In the genomic region with DNA sequence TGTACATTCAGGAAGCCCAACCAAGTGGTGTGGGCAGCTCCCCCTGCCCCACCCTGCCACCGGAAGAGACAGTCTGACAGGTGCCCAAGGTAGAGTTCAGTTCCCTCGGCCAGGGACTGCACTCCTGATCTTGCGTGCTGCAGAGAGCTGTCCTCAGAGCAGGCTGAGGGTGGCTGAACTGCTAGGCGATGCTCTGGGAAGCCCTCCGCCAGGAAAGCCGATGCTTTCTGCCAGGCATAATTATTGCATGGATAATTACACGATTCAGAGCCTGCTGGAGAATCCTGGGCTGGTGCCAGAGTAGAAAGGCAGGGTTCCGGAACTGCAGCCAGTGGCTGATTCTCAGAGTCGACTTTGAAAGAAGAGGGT, we compare ENCODE assay signal across 16 cellular contexts. TPM values are rescaled to one million over a fixed set of nuclear protein-coding genes. Genes with fewer than 3 reads are reported as not detected.
DNase-seq lines count a peak whose midpoint lies in the region; FAIRE-seq and TF ChIP-seq lines count a peak whose summit lies in the region.
"Had no signal": no experiment of that assay in that cellular context is flagged by ENCODE, and none has a peak within 500 bp of the region (broad histone marks: within the 10 kb centered on the region; RNA-seq: fewer than 3 reads in every experiment).

No MANE protein-coding gene starts in this region.

- no peaks in the 10 kb centered on the region for H3K36me3 Mint-ChIP-seq in astrocyte (ENCODE audit: low read depth, unreplicated experiment)
- H3K36me3 Mint-ChIP-seq in activated CD4-positive, alpha-beta T cell treated with anti-CD3 and anti-CD28 coated beads, Interleukin-2, amount 10 ng/mL, durations not matched to agents 7 days and 5 days (ENCODE audit: low read depth): no peaks in the 10 kb centered on the region

- H2AFZ ChIP-seq in astrocyte (ENCODE audit: low read depth, low read length): no peak overlapping the region

- H3K9me3 ChIP-seq in astrocyte (ENCODE audit: insufficient read depth, low read depth, low read length): no peaks in the 10 kb centered on the region
- H3K9me3 ChIP-seq in effector memory CD4-positive, alpha-beta T cell (ENCODE audit: control insufficient read depth, low read length): no peaks in the 10 kb centered on the region
- H3K9me3 ChIP-seq: gastroesophageal sphincter, right lobe of liver, upper lobe of right lung had no signal

- H3K27ac ChIP-seq in C4-2B (peak overlapping the region; percentile 21; the same call in 1 of the 2 replicates), astrocyte (ENCODE audit: low read depth, low read length) (no peak overlapping the region)
- no peak overlapping the region for H3K27ac ChIP-seq in effector memory CD4-positive, alpha-beta T cell (ENCODE audit: insufficient read depth, low read length, poor library complexity, severe bottlenecking)
- H3K27ac ChIP-seq: gastroesophageal sphincter, right lobe of liver, upper lobe of right lung had no signal

- no peaks in the 10 kb centered on the region for H4K20me1 ChIP-seq in astrocyte (ENCODE audit: insufficient read depth, low read length)

- H3K79me2 ChIP-seq in astrocyte (ENCODE audit: insufficient read depth, low read length): no peaks in the 10 kb centered on the region

- peak; percentile 67 for DNase-seq in NCI-H1694 treated with DMSO at 0.1 percent for 48 hours (lab: John Stamatoyannopoulos, UW)
- DNase-seq in astrocyte (ENCODE audit: low read depth): peak; percentile 25
- peak; percentile 46 for DNase-seq in middle frontal gyrus (ENCODE audit: extremely low spot score, low spot score)
- no peak for DNase-seq in cortex of kidney (lab: John Stamatoyannopoulos, UW)
- DNase-seq in effector memory CD4-positive, alpha-beta T cell: no peak
- no peak for DNase-seq in NCI-H146 (lab: John Stamatoyannopoulos, UW)
- no peak for DNase-seq in activated CD4-positive, alpha-beta T cell treated with anti-CD3 and anti-CD28 coated beads, Interleukin-2, amount 10 ng/mL, durations not matched to agents 7 days and 5 days
- DNase-seq: activated CD4-positive, alpha-beta T cell treated with anti-CD3 and anti-CD28 coated beads, Interleukin-2, amount 50 U/mL, for 4 hours; activated naive CD4-positive, alpha-beta T cell treated with anti-CD3 and anti-CD28 coated beads for 36 hours; dermis blood vessel endothelial cell; IMR-90; upper lobe of right lung had no signal

- H3K4me3 ChIP-seq in astrocyte (ENCODE audit: insufficient read depth, low read depth, low read length): no peak overlapping the region
- H3K4me3 ChIP-seq in effector memory CD4-positive, alpha-beta T cell (ENCODE audit: insufficient read depth, low read depth, low read length, poor library complexity, severe bottlenecking): no peak overlapping the region
- H3K4me3 ChIP-seq: gastroesophageal sphincter, right lobe of liver, upper lobe of right lung had no signal

- peaks cover 18% of the 10 kb centered on the region for H3K4me1 Mint-ChIP-seq in astrocyte (ENCODE audit: low read depth, unreplicated experiment)
- no peaks in the 10 kb centered on the region for H3K4me1 Mint-ChIP-seq in activated CD4-positive, alpha-beta T cell treated with anti-CD3 and anti-CD28 coated beads, Interleukin-2, amount 10 ng/mL, durations not matched to agents 7 days and 5 days

- H3K27me3 ChIP-seq in astrocyte (ENCODE audit: insufficient read depth, low read length): peaks cover 2% of the 10 kb centered on the region
- H3K27me3 ChIP-seq in effector memory CD4-positive, alpha-beta T cell (replicated peaks; ENCODE audit: control insufficient read depth, insufficient read depth, low read length, poor library complexity, severe bottlenecking): peaks cover 4% of the 10 kb centered on the region
- H3K27me3 ChIP-seq: right lobe of liver had no signal

- H3K36me3 ChIP-seq in astrocyte (ENCODE audit: insufficient read depth, low read length): no peaks in the 10 kb centered on the region
- H3K36me3 ChIP-seq in effector memory CD4-positive, alpha-beta T cell (ENCODE audit: control insufficient read depth, insufficient read depth, low read length): no peaks in the 10 kb centered on the region
- H3K36me3 ChIP-seq: gastroesophageal sphincter, right lobe of liver, upper lobe of right lung had no signal

- POLR2A ChIA-PET in activated CD4-positive, alpha-beta T cell treated with anti-CD3 and anti-CD28 coated beads, Interleukin-2, amount 10 ng/mL, durations not matched to agents 7 days and 5 days (lab: Charles Lee): no interaction called here

- FAIRE-seq in astrocyte (lab: Jason Lieb, UNC): no peak

- peaks cover 55% of the 10 kb centered on the region for H3K27me3 Mint-ChIP-seq in astrocyte (ENCODE audit: low read depth, unreplicated experiment)
- H3K27me3 Mint-ChIP-seq in activated CD4-positive, alpha-beta T cell treated with anti-CD3 and anti-CD28 coated beads, Interleukin-2, amount 10 ng/mL, durations not matched to agents 7 days and 5 days: peaks cover 2% of the 10 kb centered on the region

- H3K27ac Mint-ChIP-seq in astrocyte (ENCODE audit: unreplicated experiment): peak overlapping the region; percentile 9
- H3K27ac Mint-ChIP-seq in activated CD4-positive, alpha-beta T cell treated with anti-CD3 and anti-CD28 coated beads, Interleukin-2, amount 10 ng/mL, durations not matched to agents 7 days and 5 days: no peak overlapping the region
- H3K27ac Mint-ChIP-seq: activated naive CD4-positive, alpha-beta T cell treated with anti-CD3 and anti-CD28 coated beads for 36 hours had no signal

- peak overlapping the region; percentile 29 for H3K9ac ChIP-seq in astrocyte (ENCODE audit: low read length)

- peak overlapping the region; percentile 59 for H3K4me2 ChIP-seq in astrocyte (ENCODE audit: low read length)

- peaks cover 2% of the 10 kb centered on the region for H3K9me3 Mint-ChIP-seq in astrocyte (ENCODE audit: unreplicated experiment)
- H3K9me3 Mint-ChIP-seq in activated CD4-positive, alpha-beta T cell treated with anti-CD3 and anti-CD28 coated beads, Interleukin-2, amount 10 ng/mL, durations not matched to agents 7 days and 5 days: no peaks in the 10 kb centered on the region

- CTCF ChIA-PET in activated CD4-positive, alpha-beta T cell treated with anti-CD3 and anti-CD28 coated beads, Interleukin-2, amount 10 ng/mL, durations not matched to agents 7 days and 5 days (lab: Charles Lee): no interaction called here

- peaks cover 18% of the 10 kb centered on the region for H3K4me1 ChIP-seq in astrocyte (ENCODE audit: insufficient read depth, low read length)
- no peaks in the 10 kb centered on the region for H3K4me1 ChIP-seq in effector memory CD4-positive, alpha-beta T cell (ENCODE audit: control insufficient read depth, insufficient read depth, low read length, poor library complexity, severe bottlenecking)
- H3K4me1 ChIP-seq: right lobe of liver, upper lobe of right lung had no signal

- TF ChIP-seq CTCF in C4-2B (conservative IDR thresholded peaks at IDR 0.05) (no peak), astrocyte (IDR thresholded peaks at IDR 0.05; ENCODE audit: insufficient read depth, low read depth, low read length) (no peak)

- H3K4me3 Mint-ChIP-seq in astrocyte (ENCODE audit: unreplicated experiment): no peak overlapping the region
- H3K4me3 Mint-ChIP-seq in activated CD4-positive, alpha-beta T cell treated with anti-CD3 and anti-CD28 coated beads, Interleukin-2, amount 10 ng/mL, durations not matched to agents 7 days and 5 days: no peak overlapping the region
- H3K4me3 Mint-ChIP-seq: activated naive CD4-positive, alpha-beta T cell treated with anti-CD3 and anti-CD28 coated beads for 36 hours had no signal

RNA-seq across cellular contexts. Expression of a gene that starts 19.3 kb away (rescaled TPM):
- 0.45 and 0.60 TPM in 2 replicates for total RNA-seq in astrocyte
- not detected for total RNA-seq in activated CD4-positive, alpha-beta T cell treated with anti-CD3 and anti-CD28 coated beads, Interleukin-2, amount 10 ng/mL, durations not matched to agents 7 days and 5 days
- total RNA-seq: activated naive CD4-positive, alpha-beta T cell treated with anti-CD3 and anti-CD28 coated beads for 36 hours; IMR-90; lower leg skin had no signal

Comparison
In these comparisons a context has a peak if more than half of its experiments do, and no peak if none do; other contexts are left out.
1. DNase-seq: peak in NCI-H1694 treated with DMSO at 0.1 percent for 48 hours (single experiment), astrocyte (single experiment) and middle frontal gyrus (single experiment); none in cortex of kidney (single experiment), effector memory CD4-positive, alpha-beta T cell (0 of 3), NCI-H146 (single experiment) and activated CD4-positive, alpha-beta T cell treated with anti-CD3 and anti-CD28 coated beads, Interleukin-2, amount 10 ng/mL, durations not matched to agents 7 days and 5 days (single experiment).